In the genomic region with DNA sequence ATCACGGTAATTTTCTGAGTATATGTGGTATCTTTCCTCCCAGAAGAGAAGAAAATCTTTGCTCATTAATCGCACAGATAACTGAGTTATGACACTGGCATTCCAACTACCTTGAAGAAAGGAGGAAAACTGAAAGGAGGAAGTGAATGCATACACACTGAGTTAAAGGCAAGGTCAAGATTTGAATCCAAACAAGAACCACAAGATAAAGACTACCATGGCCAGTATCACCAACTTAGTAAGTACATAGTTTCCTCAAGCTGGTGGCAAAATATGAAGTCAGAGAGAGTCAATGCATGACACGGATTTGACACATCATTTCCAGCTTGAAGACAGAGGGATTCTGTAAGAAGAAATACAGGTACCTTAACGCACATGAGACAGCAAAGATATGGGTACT, we compare ENCODE assay signal across 16 cellular contexts.
A peak's percentile ranks its signal among the peaks of the same experiment; 100 is the strongest.
DNase-seq lines count a peak whose midpoint lies in the region; ATAC-seq and TF ChIP-seq lines count a peak whose summit lies in the region.
"Had no signal": no experiment of that assay in that cellular context is flagged by ENCODE, and none has a peak within 500 bp of the region (broad histone marks: within the 10 kb centered on the region; RNA-seq: fewer than 3 reads in every experiment).

No MANE protein-coding gene starts in this region.

- peak overlapping the region; percentile 46; the same call in 1 of the 2 replicates for H2BK20ac ChIP-seq in IMR-90 (ENCODE audit: low read depth, low read length)

- H3K9me3 ChIP-seq in IMR-90 (ENCODE audit: control insufficient read depth, insufficient read depth, low read length) (no peaks in the 10 kb centered on the region), T-helper 17 cell (ENCODE audit: control insufficient read depth, low read length, poor library complexity, severe bottlenecking) (no peaks in the 10 kb centered on the region), trophoblast cell (ENCODE audit: insufficient read depth, low read depth, low read length) (no peaks in the 10 kb centered on the region), esophagus squamous epithelium (peaks cover 0 to 6% (median 0%) of the 10 kb centered on the region in 3 donors)
- H3K9me3 ChIP-seq: HAP-1 had no signal

- H3K27me3 ChIP-seq in IMR-90 (ENCODE audit: control insufficient read depth, insufficient read depth, low read length): no peaks in the 10 kb centered on the region
- no peaks in the 10 kb centered on the region for H3K27me3 ChIP-seq in trophoblast cell (ENCODE audit: insufficient read depth, low read length)
- no peaks in the 10 kb centered on the region for H3K27me3 ChIP-seq in esophagus squamous epithelium

- no peak overlapping the region for H4K5ac ChIP-seq in IMR-90 (ENCODE audit: low read depth, low read length)

- dilution Hi-C loops in IMR-90 (cut with HindIII; ENCODE audit: low sequenced_read_pairs, unreplicated experiment): no loop called here

- H3K18ac ChIP-seq in IMR-90 (ENCODE audit: low read depth, low read length) (no peak overlapping the region), trophoblast cell (ENCODE audit: low read length) (no peak overlapping the region)

- no peak overlapping the region for H4K12ac ChIP-seq in trophoblast cell (ENCODE audit: low read depth, low read length)

- H3K9me3 Mint-ChIP-seq in naive thymus-derived CD8-positive, alpha-beta T cell: peaks cover 3 to 20% (median 13%) of the 10 kb centered on the region in 9 donors
- peaks cover 0 to 5% of the 10 kb centered on the region in 2 donors for H3K9me3 Mint-ChIP-seq in natural killer cell

- H3K79me1 ChIP-seq in IMR-90 (ENCODE audit: low read depth in 1 of 2, low read length in 2 of 2) (no peaks in the 10 kb centered on the region), trophoblast cell (ENCODE audit: low read length) (no peaks in the 10 kb centered on the region)

- H3K27me3 Mint-ChIP-seq in T-helper 17 cell (no peaks in the 10 kb centered on the region), natural killer cell (ENCODE audit: low read depth in 2 of 2) (no peaks in the 10 kb centered on the region)
- H3K27me3 Mint-ChIP-seq in naive thymus-derived CD8-positive, alpha-beta T cell: no peaks in the 10 kb centered on the region
- H3K27me3 Mint-ChIP-seq: B cell; CD4-positive, alpha-beta T cell; IgD-negative memory B cell had no signal

- H3K14ac ChIP-seq in IMR-90 (replicated peaks; ENCODE audit: low read depth, low read length): no peak overlapping the region
- H3K14ac ChIP-seq in trophoblast cell (ENCODE audit: low read length): no peak overlapping the region

- CTCF ChIA-PET in IMR-90 (lab: Yijun Ruan, JAX): no interaction called here

- intact Hi-C loops in IMR-90 (cut with micrococcal nuclease): no loop called here
- intact Hi-C loops in natural killer cell (cut with micrococcal nuclease): no loop called here
- intact Hi-C loops in esophagus squamous epithelium (cut with DNase I): no loop called here

- H3K4ac ChIP-seq in IMR-90 (ENCODE audit: low read depth, low read length) (no peak overlapping the region), trophoblast cell (ENCODE audit: low read depth, low read length) (no peak overlapping the region)

- DNase-seq in IMR-90 (peak; percentile 46), T-helper 17 cell (no peak), trophoblast cell (peak; percentile 16 to 61), natural killer cell (no peak), esophagus squamous epithelium (lab: John Stamatoyannopoulos, UW) (no peak)
- DNase-seq in naive thymus-derived CD8-positive, alpha-beta T cell: no peak
- DNase-seq: C1 segment of cervical spinal cord; Calu3; CD4-positive, alpha-beta T cell; DMS79; GDM1 had no signal

- H3K4me1 Mint-ChIP-seq in T-helper 17 cell (no peaks in the 10 kb centered on the region), natural killer cell (no peaks in the 10 kb centered on the region)
- H3K4me1 Mint-ChIP-seq in naive thymus-derived CD8-positive, alpha-beta T cell: no peaks in the 10 kb centered on the region
- H3K4me1 Mint-ChIP-seq: B cell had no signal

- H3K4me2 ChIP-seq in IMR-90 (ENCODE audit: low read depth, low read length) (no peak overlapping the region), trophoblast cell (ENCODE audit: low read length) (no peak overlapping the region)

- H3K4me3 Mint-ChIP-seq in T-helper 17 cell: no peak overlapping the region
- no peak overlapping the region for H3K4me3 Mint-ChIP-seq in naive thymus-derived CD8-positive, alpha-beta T cell
- H3K4me3 Mint-ChIP-seq in natural killer cell: no peak overlapping the region
- H3K4me3 Mint-ChIP-seq: B cell; CD4-positive, alpha-beta T cell; IgD-negative memory B cell had no signal

- H3K9ac ChIP-seq in IMR-90 (ENCODE audit: low read depth, low read length): no peak overlapping the region
- H3K9ac ChIP-seq in trophoblast cell (ENCODE audit: low read length): no peak overlapping the region

- H3K23ac ChIP-seq in IMR-90 (ENCODE audit: low read depth, low read length) (no peak overlapping the region), trophoblast cell (ENCODE audit: low read length) (no peak overlapping the region)

- H2AFZ ChIP-seq in IMR-90 (replicated peaks; ENCODE audit: low read length, poor library complexity): no peak overlapping the region
- no peak overlapping the region for H2AFZ ChIP-seq in trophoblast cell (ENCODE audit: insufficient read depth, low read length, poor library complexity)

- in situ Hi-C loops in IMR-90 (cut with MboI; ENCODE audit: low sequenced_read_pairs): no loop called here

- H2AK9ac ChIP-seq in IMR-90 (replicated peaks; ENCODE audit: low read depth, low read length, poor library complexity): no peak overlapping the region

- H4K91ac ChIP-seq in IMR-90 (ENCODE audit: insufficient read depth, low read depth, low read length): no peak overlapping the region
- H4K91ac ChIP-seq in trophoblast cell (ENCODE audit: low read depth, low read length): no peak overlapping the region

- H3K27ac Mint-ChIP-seq in T-helper 17 cell: peak overlapping the region; percentile 67
- no peak overlapping the region for H3K27ac Mint-ChIP-seq in naive thymus-derived CD8-positive, alpha-beta T cell
- H3K27ac Mint-ChIP-seq in natural killer cell: no peak overlapping the region
- H3K27ac Mint-ChIP-seq: B cell; CD4-positive, alpha-beta T cell had no signal

- BruUV-seq in IMR-90 (replicated peaks; lab: Mats Ljungman, UMichigan): no TSS peak

- TF ChIP-seq RAD21 in IMR-90 (IDR thresholded peaks at IDR 0.05; ENCODE audit: low read length): no peak

- ATAC-seq in IMR-90 (ENCODE audit: low read depth): peak; percentile 7; the same call in 1 of the 2 replicates
- ATAC-seq in T-helper 17 cell: no peak
- ATAC-seq in esophagus mucosa: peak; percentile 65
- no peak for ATAC-seq in naive thymus-derived CD8-positive, alpha-beta T cell
- ATAC-seq in natural killer cell: no peak
- no peak for ATAC-seq in GM21723 (IDR thresholded peaks at IDR 0.05; ENCODE audit: unreplicated experiment)

- H3K27ac ChIP-seq in IMR-90 (ENCODE audit: insufficient read depth, low read length) (no peak overlapping the region), trophoblast cell (ENCODE audit: low read depth, low read length) (no peak overlapping the region), esophagus squamous epithelium (no peak overlapping the region)

- no CpG with 5 or more reads among the region's 4 CpGs for WGBS in IMR-90 (ENCODE audit: extremely low coverage in 2 of 2, insufficient read length in 1 of 2), 2 experiments
- WGBS in trophoblast cell (ENCODE audit: extremely low coverage, insufficient coverage, insufficient read length): no CpG with 5 or more reads among the region's 4 CpGs
- WGBS in esophagus squamous epithelium, 2 donors: 81 to 89% methylated on average over 4 of the region's 4 CpGs

- H4K20me1 ChIP-seq in IMR-90 (ENCODE audit: insufficient read depth, low read length): no peaks in the 10 kb centered on the region

- no peak overlapping the region for H2BK15ac ChIP-seq in IMR-90 (ENCODE audit: low read depth, low read length)

- peaks cover 2% of the 10 kb centered on the region; the same call in 1 of the 2 replicates for H3K4me1 ChIP-seq in IMR-90 (ENCODE audit: control insufficient read depth, insufficient read depth, low read length)
- H3K4me1 ChIP-seq in trophoblast cell (ENCODE audit: control insufficient read depth in 1 of 2, insufficient read depth in 2 of 2, low read length in 2 of 2): no peaks in the 10 kb centered on the region
- no peaks in the 10 kb centered on the region for H3K4me1 ChIP-seq in esophagus squamous epithelium
- H3K4me1 ChIP-seq: HAP-1 had no signal

- H2AK5ac ChIP-seq in IMR-90 (ENCODE audit: low read depth, low read length) (no peak overlapping the region), trophoblast cell (ENCODE audit: low read length) (no peak overlapping the region)

- H2BK5ac ChIP-seq in IMR-90 (ENCODE audit: low read depth, low read length, poor library complexity, severe bottlenecking) (no peak overlapping the region), trophoblast cell (ENCODE audit: low read depth, low read length, poor library complexity) (no peak overlapping the region)

- POLR2A ChIA-PET in IMR-90 (lab: Charles Lee; ENCODE audit: unreplicated experiment): no interaction called here
- POLR2A ChIA-PET in naive thymus-derived CD8-positive, alpha-beta T cell (lab: Charles Lee): no interaction called here

- H2BK12ac ChIP-seq in trophoblast cell (ENCODE audit: low read length): no peak overlapping the region

- no peak overlapping the region for H3K56ac ChIP-seq in IMR-90 (ENCODE audit: extremely low read depth, insufficient read depth, low read length)

- TF ChIP-seq POLR2A in IMR-90 (IDR thresholded peaks at IDR 0.05; ENCODE audit: low read depth, low read length) (no peak), esophagus squamous epithelium (IDR thresholded peaks at IDR 0.05) (no peak)

- no peaks in the 10 kb centered on the region for H3K79me2 ChIP-seq in trophoblast cell (ENCODE audit: control insufficient read depth, insufficient read depth, low read length, poor library complexity)

- H3K36me3 Mint-ChIP-seq in T-helper 17 cell (ENCODE audit: low read depth) (peaks cover 8% of the 10 kb centered on the region), natural killer cell (peaks cover 5% of the 10 kb centered on the region)
- peaks cover 9 to 38% (median 19%) of the 10 kb centered on the region in 3 donors for H3K36me3 Mint-ChIP-seq in naive thymus-derived CD8-positive, alpha-beta T cell

- H3K36me3 ChIP-seq in IMR-90 (ENCODE audit: control insufficient read depth, insufficient read depth, low read length): no peaks in the 10 kb centered on the region
- H3K36me3 ChIP-seq in trophoblast cell (ENCODE audit: control insufficient read depth in 1 of 2, insufficient read depth in 2 of 2, low read length in 2 of 2): no peaks in the 10 kb centered on the region
- H3K36me3 ChIP-seq in esophagus squamous epithelium: no peaks in the 10 kb centered on the region
- H3K36me3 ChIP-seq: HAP-1 had no signal

- H4K8ac ChIP-seq in IMR-90 (ENCODE audit: low read depth in 2 of 2, low read length in 2 of 2): no peak overlapping the region
- H4K8ac ChIP-seq in trophoblast cell (ENCODE audit: low read depth, low read length): no peak overlapping the region

- H2BK120ac ChIP-seq in IMR-90 (ENCODE audit: low read depth, low read length) (no peak overlapping the region), trophoblast cell (ENCODE audit: insufficient read depth, low read length, poor library complexity) (no peak overlapping the region)

- 0 out of 2 replicates have a peak, but pooled peaks cover 2% of the 10 kb centered on the region for H3K9me1 ChIP-seq in IMR-90 (ENCODE audit: insufficient read depth, low read length)

- H3K4me3 ChIP-seq in IMR-90 (ENCODE audit: insufficient read depth, low read depth, low read length) (no peak overlapping the region), trophoblast cell (ENCODE audit: low read depth, low read length) (no peak overlapping the region), esophagus squamous epithelium (no peak overlapping the region)
- H3K4me3 ChIP-seq: HAP-1 had no signal

- TF ChIP-seq CTCF in IMR-90 (conservative IDR thresholded peaks at IDR 0.05; ENCODE audit: low read depth, low read length) (no peak), natural killer cell (IDR thresholded peaks at IDR 0.05) (no peak), esophagus squamous epithelium (IDR thresholded peaks at IDR 0.05) (no peak)

Comparison
In these comparisons a context has a peak if more than half of its experiments do, and no peak if none do; other contexts are left out.
1. ATAC-seq: peak in IMR-90 (single experiment) and esophagus mucosa (single experiment); none in T-helper 17 cell (single experiment), naive thymus-derived CD8-positive, alpha-beta T cell (0 of 2), natural killer cell (0 of 3) and GM21723 (single experiment).
2. DNase-seq: peak in IMR-90 (single experiment) and trophoblast cell (2 of 2); none in T-helper 17 cell (0 of 3), naive thymus-derived CD8-positive, alpha-beta T cell (0 of 10), natural killer cell (single experiment) and esophagus squamous epithelium (single experiment).